ENCODE assay signal across 9 cellular contexts in genomic region chr6:57021086-57021720, GRCh38. TPM values are rescaled to one million over a fixed set of nuclear protein-coding genes. Genes with fewer than 3 reads are reported as not detected.
DNase-seq lines count a peak whose midpoint lies in the region; ATAC-seq and TF ChIP-seq lines count a peak whose summit lies in the region.
"Had no signal": no experiment of that assay in that cellular context is flagged by ENCODE, and none has a peak within 500 bp of the region (broad histone marks: within the 10 kb centered on the region; RNA-seq: fewer than 3 reads in every experiment).

No MANE protein-coding gene starts in this region.

- H3K4me3 Mint-ChIP-seq in CD8-positive, alpha-beta T cell: no peak overlapping the region
- H3K4me3 Mint-ChIP-seq in immature natural killer cell: no peak overlapping the region

- no peaks in the 10 kb centered on the region for H3K36me3 Mint-ChIP-seq in CD8-positive, alpha-beta T cell
- H3K36me3 Mint-ChIP-seq in immature natural killer cell: peaks cover 0 to 15% (median 10%) of the 10 kb centered on the region in 3 donors

- H3K4me1 ChIP-seq in CD8-positive, alpha-beta T cell (ENCODE audit: insufficient read depth, low read length): no peaks in the 10 kb centered on the region
- H3K4me1 ChIP-seq: SJSA1 had no signal

- H3K36me3 ChIP-seq in CD8-positive, alpha-beta T cell (ENCODE audit: insufficient read depth, low read length): no peaks in the 10 kb centered on the region
- H3K36me3 ChIP-seq: SJSA1 had no signal

- CTCF ChIA-PET in CD8-positive, alpha-beta T cell (lab: Charles Lee): interaction anchor here (0.6 to 1.6 kb wide), 12 partner anchors 10 to 304 kb away, joined by 3 to 7 read pairs (median 4); no protein-coding TSS in a partner anchor

- H3K27me3 ChIP-seq in CD8-positive, alpha-beta T cell (ENCODE audit: insufficient read depth, low read length): no peaks in the 10 kb centered on the region
- H3K27me3 ChIP-seq: SJSA1 had no signal

- peaks cover 9% of the 10 kb centered on the region for H3K9me3 ChIP-seq in CD8-positive, alpha-beta T cell (ENCODE audit: low read length)
- H3K9me3 ChIP-seq: SJSA1 had no signal

- no peaks in the 10 kb centered on the region for H3K27me3 Mint-ChIP-seq in CD8-positive, alpha-beta T cell (ENCODE audit: low read depth)
- H3K27me3 Mint-ChIP-seq in immature natural killer cell (ENCODE audit: low read depth in 3 of 3): peaks cover 4 to 6% (median 5%) of the 10 kb centered on the region in 3 donors

- no peak for DNase-seq in CD8-positive, alpha-beta T cell
- DNase-seq in NCI-H510A (lab: John Stamatoyannopoulos, UW) (peak; percentile 8), astrocyte of the hippocampus (ENCODE audit: low read depth, low spot score) (peak; percentile 60), immature natural killer cell (peak; percentile 6 to 13 (median 12)), superior temporal gyrus (ENCODE audit: extremely low spot score) (peak; percentile 81)
- DNase-seq in stimulated activated CD8-positive, alpha-beta memory T cell treated with anti-CD3 and anti-CD28 coated beads, Interleukin-4, amount 100 ng/mL, for 48 hours: no peak

- H3K4me3 ChIP-seq in CD8-positive, alpha-beta T cell (ENCODE audit: low read depth, low read length): no peak overlapping the region
- H3K4me3 ChIP-seq: SJSA1 had no signal

- no peak overlapping the region for H3K27ac ChIP-seq in CD8-positive, alpha-beta T cell (ENCODE audit: low read depth, low read length)
- H3K27ac ChIP-seq: SJSA1 had no signal

- POLR2A ChIA-PET in CD8-positive, alpha-beta T cell (lab: Charles Lee): interaction anchor here (0.6 kb wide), 1 partner anchor 65 kb away, joined by 3 read pairs; no protein-coding TSS in a partner anchor

- peak; percentile 31 for ATAC-seq in CD8-positive, alpha-beta T cell
- peak; percentile 80 for ATAC-seq in GM18873 (IDR thresholded peaks at IDR 0.05; ENCODE audit: low FRiP score, unreplicated experiment)
- ATAC-seq in HG03378 (IDR thresholded peaks at IDR 0.05; ENCODE audit: unreplicated experiment): peak; percentile 92

- H3K27ac Mint-ChIP-seq in CD8-positive, alpha-beta T cell: no peak overlapping the region
- H3K27ac Mint-ChIP-seq in immature natural killer cell: no peak overlapping the region

- H3K4me1 Mint-ChIP-seq in CD8-positive, alpha-beta T cell (ENCODE audit: low read depth): no peaks in the 10 kb centered on the region
- no peaks in the 10 kb centered on the region for H3K4me1 Mint-ChIP-seq in immature natural killer cell

- TF ChIP-seq CTCF in CD8-positive, alpha-beta T cell (IDR thresholded peaks at IDR 0.05): peak; percentile 69

- H3K9me3 Mint-ChIP-seq in CD8-positive, alpha-beta T cell: peaks cover 17% of the 10 kb centered on the region
- H3K9me3 Mint-ChIP-seq in immature natural killer cell: peaks cover 7 to 21% (median 15%) of the 10 kb centered on the region in 6 donors

- intact Hi-C loops in CD8-positive, alpha-beta T cell (cut with DNase I, micrococcal nuclease): loop anchor here (5.0 kb wide), 1 partner anchor 119 kb away; no protein-coding TSS in a partner anchor

RNA-seq across cellular contexts. Expression of gene KIAA1586, which starts 25.3 kb away (rescaled TPM):
- 10 to 100 TPM; 13.1 to 14.2 TPM for total RNA-seq in CD8-positive, alpha-beta T cell
- 1 to 10 TPM; 2.6 to 7.9 (median 6.1) TPM for polyA plus RNA-seq in immature natural killer cell

Comparison
In these comparisons a context has a peak if more than half of its experiments do, and no peak if none do; other contexts are left out.
1. ATAC-seq: peak in every context shown above with its lines; median percentile 92 in HG03378; 80 in GM18873; 31 in CD8-positive, alpha-beta T cell.
2. DNase-seq: peak in NCI-H510A (single experiment), astrocyte of the hippocampus (single experiment), immature natural killer cell (3 of 3) and superior temporal gyrus (single experiment); none in CD8-positive, alpha-beta T cell (0 of 7) and stimulated activated CD8-positive, alpha-beta memory T cell treated with anti-CD3 and anti-CD28 coated beads, Interleukin-4, amount 100 ng/mL, for 48 hours (single experiment).